In the genomic region with DNA sequence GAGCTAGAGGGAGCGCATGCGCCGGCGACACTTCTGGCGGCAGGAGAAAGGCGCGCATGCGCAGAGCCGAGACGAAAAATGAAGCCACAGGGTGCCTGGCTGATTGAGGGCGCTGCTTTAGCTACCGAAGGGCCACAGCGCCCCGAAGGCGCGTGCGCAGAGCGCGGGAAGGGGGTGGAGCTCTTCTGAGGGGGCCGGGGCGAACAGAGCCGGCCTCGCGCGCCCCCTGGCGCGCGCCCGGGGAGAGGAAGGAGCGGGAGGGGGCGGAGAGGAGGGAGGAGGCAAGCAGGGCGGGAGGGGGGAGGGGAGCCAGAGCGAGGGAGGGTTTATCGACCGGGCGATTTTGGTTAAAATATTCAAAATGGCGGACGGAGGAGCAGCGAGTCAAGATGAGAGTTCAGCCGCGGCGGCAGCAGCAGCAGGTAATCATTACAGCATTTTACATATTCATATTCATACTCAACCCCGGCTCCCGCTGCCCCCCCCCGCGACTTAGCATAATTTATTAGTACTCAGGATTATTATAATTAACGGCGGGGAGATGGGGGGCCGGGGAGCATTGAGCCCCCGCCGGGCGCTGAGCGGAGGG, we compare ENCODE assay signal across 8 cellular contexts. TPM values are rescaled to one million over a fixed set of nuclear protein-coding genes. Genes with fewer than 3 reads are reported as not detected.
DNase-seq lines count a peak whose midpoint lies in the region; ATAC-seq, FAIRE-seq and TF ChIP-seq lines count a peak whose summit lies in the region.

Gene POU2F1 (plus strand): TSS at position 350 of the 589 bp plus-strand sequence. CDS start 12 bp downstream, at position 362.

- H3K9me3 ChIP-seq in right atrium auricular region (no peaks in the 10 kb centered on the region), psoas muscle (no peaks in the 10 kb centered on the region)

- no peak for FAIRE-seq in urothelium cell line (lab: Jason Lieb, UNC)

- H3K36me3 ChIP-seq in right atrium auricular region (no peaks in the 10 kb centered on the region), psoas muscle (ENCODE audit: insufficient read depth in 1 of 2, low read depth in 1 of 2) (no peaks in the 10 kb centered on the region)

- H3K27me3 ChIP-seq in right atrium auricular region: no peaks in the 10 kb centered on the region
- H3K27me3 ChIP-seq in psoas muscle (ENCODE audit: insufficient read depth in 3 of 3, low read length in 2 of 3): no peaks in the 10 kb centered on the region

- H3K27ac ChIP-seq in angular gyrus (ENCODE audit: low read depth, low read length) (peak within 1 kb of the TSS; percentile 96), right atrium auricular region (peak within 1 kb of the TSS; percentile 96 to 97), psoas muscle (peak within 1 kb of the TSS; percentile 97)

- H3K4me3 ChIP-seq in right atrium auricular region (peak within 1 kb of the TSS; percentile 93), psoas muscle (peak within 1 kb of the TSS; percentile 87)

- peak; percentile 64 for ATAC-seq in GM18498 (IDR thresholded peaks at IDR 0.05; ENCODE audit: unreplicated experiment)
- peak; percentile 48 for ATAC-seq in HG02938 (IDR thresholded peaks at IDR 0.05; ENCODE audit: unreplicated experiment)
- peak; percentile 90 to 94 (median 92) for ATAC-seq in psoas muscle

- DNase-seq in NCI-H1694 treated with DMSO at 0.1 percent for 48 hours (lab: John Stamatoyannopoulos, UW) (peak; percentile 98), T-helper 2 cell (peak; percentile 97 to 99 (median 98)), right atrium auricular region (ENCODE audit: low spot score) (peak; percentile 98), psoas muscle (peak; percentile 98 to 100), urothelium cell line (ENCODE audit: low spot score) (peak; percentile 96)

- intact Hi-C loops in psoas muscle (cut with DNase I): no loop called here

- TF ChIP-seq CTCF in right atrium auricular region (IDR thresholded peaks at IDR 0.05) (peak; percentile 63 to 85), psoas muscle (IDR thresholded peaks at IDR 0.05) (peak; percentile 36)

- H3K4me1 ChIP-seq in right atrium auricular region (peaks cover 0 to 19% of the 10 kb centered on the region in 2 donors), psoas muscle (peaks cover 23% of the 10 kb centered on the region)

- WGBS in psoas muscle, 3 donors: 0 to 1% (median 1%) methylated on average over 37 to 53 of the region's 53 CpGs

RNA-seq across cellular contexts. Expression of gene POU2F1, which starts in this region (rescaled TPM):
- total RNA-seq in right atrium auricular region: 10 to 100 TPM in 1 of 2 donors, 1 to 10 TPM in 1; 7.7 to 10.9 TPM
- 1 to 10 TPM; 6.3 to 9.0 (median 6.6) TPM for total RNA-seq in psoas muscle
- 1 to 10 TPM in 2 of 3 donors, under 1 TPM in 1; 0.83 to 3.5 (median 1.3) TPM for polyA plus RNA-seq in psoas muscle

Comparison
In these comparisons a context has a peak if more than half of its experiments do, and no peak if none do; other contexts are left out.
1. Peak in every context shown above with its lines: DNase-seq, ATAC-seq, H3K4me3 ChIP-seq and H3K27ac ChIP-seq.